Comparison of ENCODE assay signal across 1 cellular context in genomic region chr1:66261370-66261769, GRCh38.
TF ChIP-seq lines count a peak whose summit lies in the region.

No MANE protein-coding gene starts in this region.

TF ChIP-seq in GM23338, 12 proteins besides CTCF, POLR2A, EP300 and RAD21:
- TF ChIP-seq, protein P1, sequence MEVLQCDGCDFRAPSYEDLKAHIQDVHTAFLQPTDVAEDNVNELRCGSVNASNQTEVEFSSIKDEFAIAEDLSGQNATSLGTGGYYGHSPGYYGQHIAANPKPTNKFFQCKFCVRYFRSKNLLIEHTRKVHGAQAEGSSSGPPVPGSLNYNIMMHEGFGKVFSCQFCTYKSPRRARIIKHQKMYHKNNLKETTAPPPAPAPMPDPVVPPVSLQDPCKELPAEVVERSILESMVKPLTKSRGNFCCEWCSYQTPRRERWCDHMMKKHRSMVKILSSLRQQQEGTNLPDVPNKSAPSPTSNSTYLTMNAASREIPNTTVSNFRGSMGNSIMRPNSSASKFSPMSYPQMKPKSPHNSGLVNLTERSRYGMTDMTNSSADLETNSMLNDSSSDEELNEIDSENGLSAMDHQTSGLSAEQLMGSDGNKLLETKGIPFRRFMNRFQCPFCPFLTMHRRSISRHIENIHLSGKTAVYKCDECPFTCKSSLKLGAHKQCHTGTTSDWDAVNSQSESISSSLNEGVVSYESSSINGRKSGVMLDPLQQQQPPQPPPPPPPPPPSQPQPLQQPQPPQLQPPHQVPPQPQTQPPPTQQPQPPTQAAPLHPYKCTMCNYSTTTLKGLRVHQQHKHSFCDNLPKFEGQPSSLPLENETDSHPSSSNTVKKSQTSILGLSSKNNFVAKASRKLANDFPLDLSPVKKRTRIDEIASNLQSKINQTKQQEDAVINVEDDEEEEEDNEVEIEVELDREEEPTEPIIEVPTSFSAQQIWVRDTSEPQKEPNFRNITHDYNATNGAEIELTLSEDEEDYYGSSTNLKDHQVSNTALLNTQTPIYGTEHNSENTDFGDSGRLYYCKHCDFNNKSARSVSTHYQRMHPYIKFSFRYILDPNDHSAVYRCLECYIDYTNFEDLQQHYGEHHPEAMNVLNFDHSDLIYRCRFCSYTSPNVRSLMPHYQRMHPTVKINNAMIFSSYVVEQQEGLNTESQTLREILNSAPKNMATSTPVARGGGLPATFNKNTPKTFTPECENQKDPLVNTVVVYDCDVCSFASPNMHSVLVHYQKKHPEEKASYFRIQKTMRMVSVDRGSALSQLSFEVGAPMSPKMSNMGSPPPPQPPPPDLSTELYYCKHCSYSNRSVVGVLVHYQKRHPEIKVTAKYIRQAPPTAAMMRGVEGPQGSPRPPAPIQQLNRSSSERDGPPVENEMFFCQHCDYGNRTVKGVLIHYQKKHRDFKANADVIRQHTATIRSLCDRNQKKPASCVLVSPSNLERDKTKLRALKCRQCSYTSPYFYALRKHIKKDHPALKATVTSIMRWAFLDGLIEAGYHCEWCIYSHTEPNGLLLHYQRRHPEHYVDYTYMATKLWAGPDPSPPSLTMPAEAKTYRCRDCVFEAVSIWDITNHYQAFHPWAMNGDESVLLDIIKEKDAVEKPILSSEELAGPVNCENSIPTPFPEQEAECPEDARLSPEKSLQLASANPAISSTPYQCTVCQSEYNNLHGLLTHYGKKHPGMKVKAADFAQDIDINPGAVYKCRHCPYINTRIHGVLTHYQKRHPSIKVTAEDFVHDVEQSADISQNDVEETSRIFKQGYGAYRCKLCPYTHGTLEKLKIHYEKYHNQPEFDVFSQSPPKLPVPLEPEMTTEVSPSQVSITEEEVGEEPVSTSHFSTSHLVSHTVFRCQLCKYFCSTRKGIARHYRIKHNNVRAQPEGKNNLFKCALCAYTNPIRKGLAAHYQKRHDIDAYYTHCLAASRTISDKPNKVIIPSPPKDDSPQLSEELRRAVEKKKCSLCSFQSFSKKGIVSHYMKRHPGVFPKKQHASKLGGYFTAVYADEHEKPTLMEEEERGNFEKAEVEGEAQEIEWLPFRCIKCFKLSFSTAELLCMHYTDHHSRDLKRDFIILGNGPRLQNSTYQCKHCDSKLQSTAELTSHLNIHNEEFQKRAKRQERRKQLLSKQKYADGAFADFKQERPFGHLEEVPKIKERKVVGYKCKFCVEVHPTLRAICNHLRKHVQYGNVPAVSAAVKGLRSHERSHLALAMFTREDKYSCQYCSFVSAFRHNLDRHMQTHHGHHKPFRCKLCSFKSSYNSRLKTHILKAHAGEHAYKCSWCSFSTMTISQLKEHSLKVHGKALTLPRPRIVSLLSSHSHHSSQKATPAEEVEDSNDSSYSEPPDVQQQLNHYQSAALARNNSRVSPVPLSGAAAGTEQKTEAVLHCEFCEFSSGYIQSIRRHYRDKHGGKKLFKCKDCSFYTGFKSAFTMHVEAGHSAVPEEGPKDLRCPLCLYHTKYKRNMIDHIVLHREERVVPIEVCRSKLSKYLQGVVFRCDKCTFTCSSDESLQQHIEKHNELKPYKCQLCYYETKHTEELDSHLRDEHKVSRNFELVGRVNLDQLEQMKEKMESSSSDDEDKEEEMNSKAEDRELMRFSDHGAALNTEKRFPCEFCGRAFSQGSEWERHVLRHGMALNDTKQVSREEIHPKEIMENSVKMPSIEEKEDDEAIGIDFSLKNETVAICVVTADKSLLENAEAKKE (CRISPR knock-in tag; IDR thresholded peaks at IDR 0.05), result no peak
- TF ChIP-seq CREB1 (CRISPR knock-in tag; IDR thresholded peaks at IDR 0.05; ENCODE audit: low read depth) (no peak), ZNF114 (CRISPR knock-in tag; IDR thresholded peaks at IDR 0.05) (no peak), ETS1 (IDR thresholded peaks at IDR 0.05) (no peak), STAT1 (IDR thresholded peaks at IDR 0.05; ENCODE audit: unreplicated experiment) (no peak), EZH2phosphoT487 (IDR thresholded peaks at IDR 0.05; ENCODE audit: unreplicated experiment) (no peak), POLR2AphosphoS5 (IDR thresholded peaks at IDR 0.05; ENCODE audit: low read depth) (no peak), NANOG (IDR thresholded peaks at IDR 0.05; ENCODE audit: borderline replicate concordance) (no peak), ZNF331 (CRISPR knock-in tag; IDR thresholded peaks at IDR 0.05; ENCODE audit: low read depth) (no peak), JUNB (IDR thresholded peaks at IDR 0.05; ENCODE audit: unreplicated experiment) (no peak), EZH2 (IDR thresholded peaks at IDR 0.05; ENCODE audit: low read depth, unreplicated experiment) (no peak), REST (IDR thresholded peaks at IDR 0.05; ENCODE audit: unreplicated experiment) (no peak)
